In genomic region chr12:67424784-67425183, GRCh38 we compare ENCODE assay signal across 13 cellular contexts.
"Had no signal": no experiment of that assay in that cellular context is flagged by ENCODE, and none has a peak within 500 bp of the region (broad histone marks: within the 10 kb centered on the region; RNA-seq: fewer than 3 reads in every experiment).

No MANE protein-coding gene starts in this region.

- H3K27ac ChIP-seq: ascending aorta, psoas muscle, VCaP had no signal

- H3K4me1 ChIP-seq: psoas muscle had no signal

- H3K4me3 ChIP-seq: ascending aorta, psoas muscle had no signal

- H3K27me3 ChIP-seq: ascending aorta had no signal

- H3K9me3 ChIP-seq: ascending aorta, psoas muscle had no signal

- DNase-seq: activated CD4-positive, alpha-beta T cell treated with anti-CD3 and anti-CD28 coated beads for 36 hours; activated CD8-positive, alpha-beta T cell treated with anti-CD3 and anti-CD28 coated beads for 36 hours; activated naive CD4-positive, alpha-beta T cell treated with Interleukin-2 at 50 U/mL for 16 hours; activated naive CD8-positive, alpha-beta T cell treated with anti-CD3 and anti-CD28 coated beads, Interleukin-2, amount 50 U/mL, for 24 hours; left cardiac atrium; psoas muscle; stimulated activated CD4-positive, alpha-beta T cell treated with anti-CD3 and anti-CD28 coated beads, Interleukin-2, amount 100 ng/mL, for 24 hours; stimulated activated naive B cell treated with anti-CD40 and anti-IgM and Interleukin-4, amounts not matched to agents 10 μg/mL and 1 μg/mL and 100 μg/mL, for 72 hours; substantia nigra; T-cell; T1000 had no signal

- H3K36me3 ChIP-seq: ascending aorta had no signal
